2 cellular contexts compared by ENCODE assay signal in genomic region chr6:1362643-1363042, GRCh38.
A peak's percentile ranks its signal among the peaks of the same experiment; 100 is the strongest.
TF ChIP-seq lines count a peak whose summit lies in the region.

No MANE protein-coding gene starts in this region.

TF ChIP-seq in HepG2, 621 proteins besides CTCF, POLR2A, EP300 and RAD21:
- peak; percentile 54; the same call in 1 of the 2 replicates for TF ChIP-seq CEBPB (IDR thresholded peaks at IDR 0.05; ENCODE audit: borderline replicate concordance, low read depth, low read length)
- no peak for TF ChIP-seq ZNF746 (CRISPR knock-in tag; IDR thresholded peaks at IDR 0.05)

TF ChIP-seq in IMR-90, 13 proteins besides CTCF, POLR2A, EP300 and RAD21:
- TF ChIP-seq NFE2L2 (IDR thresholded peaks at IDR 0.05; ENCODE audit: low read depth, low read length) (no peak), CEBPB (IDR thresholded peaks at IDR 0.05; ENCODE audit: low read depth, low read length) (peak; percentile 56)
